16 cellular contexts compared by ENCODE assay signal in the genomic region with DNA sequence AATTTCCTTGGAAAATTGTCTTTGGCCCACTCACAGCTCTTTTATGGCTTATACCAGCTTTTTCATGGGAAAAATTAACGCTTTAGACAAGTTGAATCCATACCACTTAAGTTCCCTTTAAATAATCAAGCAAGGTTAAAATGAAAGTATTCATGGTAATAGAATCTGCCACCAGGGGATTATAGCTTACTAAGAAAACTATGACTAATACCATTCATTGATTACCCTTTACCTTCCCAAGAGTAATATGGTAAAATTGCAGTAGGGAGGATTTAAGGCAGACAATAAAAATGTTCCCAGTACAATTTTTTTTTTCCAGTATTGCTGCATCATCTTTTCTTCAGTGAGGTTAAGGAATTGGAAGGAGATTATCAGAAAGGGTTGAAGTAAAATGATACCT.
DNase-seq lines count a peak whose midpoint lies in the region; ATAC-seq and TF ChIP-seq lines count a peak whose summit lies in the region.
"Had no signal": no experiment of that assay in that cellular context is flagged by ENCODE, and none has a peak within 500 bp of the region (broad histone marks: within the 10 kb centered on the region; RNA-seq: fewer than 3 reads in every experiment).

No MANE protein-coding gene starts in this region.

- H3K9me3 ChIP-seq in left lung, result no peaks in the 10 kb centered on the region
- H3K9me3 ChIP-seq: BLaER1 treated with 17β-estradiol and CSF1 and Interleukin-3, amounts not matched to agents 10 nM and 100 nM had no signal

- CTCF ChIA-PET in HEK293T (lab: Yijun Ruan, JAX), result no interaction called here

- TF ChIP-seq CTCF in retinal pigment epithelial cell (conservative IDR thresholded peaks at IDR 0.05; ENCODE audit: low read depth, low read length), result peak; percentile 7
- no peak for TF ChIP-seq CTCF in left lung (IDR thresholded peaks at IDR 0.05)

- no peak overlapping the region for H3K27ac ChIP-seq in left lung
- H3K27ac ChIP-seq: BLaER1 treated with 17β-estradiol and CSF1 and Interleukin-3, amounts not matched to agents 10 nM and 100 nM; SK-N-MC had no signal

- H3K27me3 ChIP-seq in left lung, result no peaks in the 10 kb centered on the region
- H3K27me3 ChIP-seq: BLaER1 treated with 17β-estradiol and CSF1 and Interleukin-3, amounts not matched to agents 10 nM and 100 nM had no signal

- H3K4me1 ChIP-seq in left lung, result no peaks in the 10 kb centered on the region
- H3K4me1 ChIP-seq: BLaER1 treated with 17β-estradiol and CSF1 and Interleukin-3, amounts not matched to agents 10 nM and 100 nM had no signal

- POLR2A ChIA-PET in HEK293T (lab: Yijun Ruan, JAX), result no interaction called here

- ATAC-seq in GM18858 (IDR thresholded peaks at IDR 0.05; ENCODE audit: unreplicated experiment) (no peak), left lung (no peak), GM19351 (IDR thresholded peaks at IDR 0.05; ENCODE audit: unreplicated experiment) (no peak)
- ATAC-seq: GM23338, HepG2 had no signal

- no peaks in the 10 kb centered on the region for H3K36me3 ChIP-seq in left lung
- H3K36me3 ChIP-seq: BLaER1 treated with 17β-estradiol and CSF1 and Interleukin-3, amounts not matched to agents 10 nM and 100 nM had no signal

- H3K4me3 ChIP-seq in retinal pigment epithelial cell (ENCODE audit: low read length), result no peak overlapping the region
- H3K4me3 ChIP-seq in left lung, result no peak overlapping the region
- H3K4me3 ChIP-seq: BLaER1 treated with 17β-estradiol and CSF1 and Interleukin-3, amounts not matched to agents 10 nM and 100 nM; GM23338; SK-N-MC had no signal

- intact Hi-C loops in left lung (cut with DNase I), result no loop called here

- no peak for DNase-seq in HEK293T (ENCODE audit: extremely low spot score)
- DNase-seq in NCI-H69 (lab: John Stamatoyannopoulos, UW), result peak; percentile 44
- peak; percentile 30 for DNase-seq in fibroblast of gingiva (ENCODE audit: low read depth)
- DNase-seq in retinal pigment epithelial cell (ENCODE audit: low read depth), result peak; percentile 43
- DNase-seq in left lung, result no peak
- no peak for DNase-seq in HUDEP-2 (lab: John Stamatoyannopoulos, UW; ENCODE audit: unreplicated experiment in 76 of 76)
- DNase-seq: DMS53, NCI-H1105 treated with DMSO at 0.1 percent for 48 hours, NCI-H187, NCI-H510A treated with DMSO at 0.1 percent for 48 hours had no signal

TF ChIP-seq in HEK293T, 16 proteins besides CTCF, POLR2A, EP300 and RAD21:
- TF ChIP-seq SUZ12 (IDR thresholded peaks at IDR 0.05) (no peak), HDGF (IDR thresholded peaks at IDR 0.05; ENCODE audit: borderline replicate concordance) (no peak), BHLHE40 (IDR thresholded peaks at IDR 0.05; ENCODE audit: borderline replicate concordance) (no peak), ZNF384 (IDR thresholded peaks at IDR 0.05) (0 out of 2 replicates have a peak, but pooled peaks have one; percentile 24)

Comparison
In these comparisons a context has a peak if more than half of its experiments do, and no peak if none do; other contexts are left out.
1. DNase-seq: peak in NCI-H69 (single experiment), fibroblast of gingiva (single experiment) and retinal pigment epithelial cell (single experiment); none in HEK293T (single experiment), left lung (0 of 2) and HUDEP-2 (0 of 76).